ENCODE assay signal across 18 cellular contexts in the genomic region with DNA sequence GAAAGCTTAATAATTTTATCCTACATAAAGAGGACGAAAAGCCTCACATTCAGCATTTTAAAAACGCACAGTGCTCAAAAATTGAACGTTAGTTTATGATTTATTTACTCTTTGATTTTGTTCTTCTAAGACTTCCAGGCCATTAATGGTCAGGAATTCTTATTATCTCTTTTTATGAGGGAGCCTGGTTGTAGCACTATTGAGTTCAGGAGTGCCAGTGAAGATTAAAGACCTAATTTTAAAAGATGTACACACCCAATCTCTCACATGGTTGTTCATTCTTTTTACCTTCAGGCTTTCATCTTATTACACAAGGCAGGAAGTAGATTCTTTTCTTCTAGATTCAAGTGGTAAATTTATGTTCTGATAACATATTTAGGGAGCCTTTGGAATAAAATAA.
A peak's percentile ranks its signal among the peaks of the same experiment; 100 is the strongest.
DNase-seq lines count a peak whose midpoint lies in the region; ATAC-seq and TF ChIP-seq lines count a peak whose summit lies in the region.
"Had no signal": no experiment of that assay in that cellular context is flagged by ENCODE, and none has a peak within 500 bp of the region (broad histone marks: within the 10 kb centered on the region; RNA-seq: fewer than 3 reads in every experiment).

No MANE protein-coding gene starts in this region.

- H3K27me3 ChIP-seq in sigmoid colon = no peaks in the 10 kb centered on the region
- H3K27me3 ChIP-seq: BE2C, SJSA1 had no signal

- H3K27ac ChIP-seq in HEK293 (ENCODE audit: extremely low read depth, low read depth, low read length) = no peak overlapping the region
- H3K27ac ChIP-seq in SK-N-MC = peak overlapping the region; percentile 93
- peak overlapping the region in 3 of 4 donors; percentile 46 to 71 (median 64) for H3K27ac ChIP-seq in sigmoid colon
- H3K27ac ChIP-seq: KMS-11, SJSA1 had no signal

- H3K27me3 Mint-ChIP-seq in chondrocyte (ENCODE audit: low read depth) = no peaks in the 10 kb centered on the region

- no peaks in the 10 kb centered on the region for H3K9me3 ChIP-seq in HEK293 (ENCODE audit: control insufficient read depth, insufficient read depth, low read depth, low read length)
- H3K9me3 ChIP-seq in SK-N-MC (ENCODE audit: low read depth, low read length) = no peaks in the 10 kb centered on the region
- H3K9me3 ChIP-seq in sigmoid colon = no peaks in the 10 kb centered on the region
- H3K9me3 ChIP-seq: BE2C, SJSA1 had no signal

- CTCF ChIA-PET in HEK293 (lab: Yijun Ruan, JAX) = no interaction called here

- H3K36me3 ChIP-seq in HEK293 (ENCODE audit: control insufficient read depth in 2 of 2, insufficient read depth in 1 of 2, low read length in 2 of 2) = no peaks in the 10 kb centered on the region
- H3K36me3 ChIP-seq in SK-N-MC (ENCODE audit: insufficient read depth, low read length) = no peaks in the 10 kb centered on the region
- H3K36me3 ChIP-seq in sigmoid colon = no peaks in the 10 kb centered on the region
- H3K36me3 ChIP-seq: BE2C, SJSA1 had no signal

- no peaks in the 10 kb centered on the region for H3K9me3 Mint-ChIP-seq in chondrocyte (ENCODE audit: low read depth)

- WGBS in sigmoid colon, 2 donors = 34 to 63% methylated on average over 3 of the region's 3 CpGs

- H3K9ac ChIP-seq in SK-N-MC (ENCODE audit: insufficient read length) = no peak overlapping the region
- H3K9ac ChIP-seq: KMS-11 had no signal

- DNase-seq in SK-N-MC (ENCODE audit: low read depth, low spot score) (no peak), chondrocyte (ENCODE audit: low spot score) (no peak), sigmoid colon (no peak), GM19240 (ENCODE audit: insufficient read length, low spot score) (no peak), NCI-H345 treated with DMSO at 0.1 percent for 48 hours (lab: John Stamatoyannopoulos, UW; ENCODE audit: unreplicated experiment) (no peak)
- DNase-seq: BE2C, DMS 273 treated with DMSO at 0.1 percent for 48 hours, NCI-H1694, NCI-H2081, NCI-H2171, NCI-H446 treated with DMSO at 0.1 percent for 48 hours, NCI-H526 treated with DMSO at 0.1 percent for 48 hours had no signal

- ATAC-seq in HG03432 (IDR thresholded peaks at IDR 0.05; ENCODE audit: unreplicated experiment) = no peak
- no peak for ATAC-seq in HG03571 (IDR thresholded peaks at IDR 0.05; ENCODE audit: unreplicated experiment)
- ATAC-seq: Right ventricle myocardium inferior had no signal

- peak in 1 of 4 donors; percentile 19 for TF ChIP-seq EP300 in sigmoid colon (IDR thresholded peaks at IDR 0.05)

- no peak for TF ChIP-seq CTCF in HEK293 (tag by site-specific recombination; IDR thresholded peaks at IDR 0.05)
- no peak for TF ChIP-seq CTCF in chondrocyte (IDR thresholded peaks at IDR 0.05)
- no peak for TF ChIP-seq CTCF in sigmoid colon (IDR thresholded peaks at IDR 0.05)

- no peaks in the 10 kb centered on the region for H3K36me3 Mint-ChIP-seq in chondrocyte (ENCODE audit: low read depth)

- H3K4me3 Mint-ChIP-seq in chondrocyte (ENCODE audit: unreplicated experiment) = no peak overlapping the region

- POLR2A ChIA-PET in HEK293 (lab: Yijun Ruan, JAX) = no interaction called here

- peaks cover 39% of the 10 kb centered on the region for H3K4me1 Mint-ChIP-seq in chondrocyte (ENCODE audit: low read depth)

- peak overlapping the region; percentile 45 for H3K27ac Mint-ChIP-seq in chondrocyte (ENCODE audit: unreplicated experiment)

- TF ChIP-seq POLR2A in sigmoid colon (IDR thresholded peaks at IDR 0.05) = no peak

- intact Hi-C loops in sigmoid colon (cut with DNase I) = loop anchor here (5.0 kb wide), 1 partner anchor 81 kb away; the partner anchor contains the start of gene TPD52L1

- H3K4me3 ChIP-seq in HEK293 (ENCODE audit: low read depth, low read length) (no peak overlapping the region), SK-N-MC (peak overlapping the region; percentile 59), sigmoid colon (no peak overlapping the region)
- H3K4me3 ChIP-seq: SJSA1 had no signal

- H3K4me1 ChIP-seq in HEK293 (ENCODE audit: control insufficient read depth, insufficient read depth, low read length) = peaks cover 6% of the 10 kb centered on the region; the same call in 1 of the 2 replicates
- H3K4me1 ChIP-seq in sigmoid colon = peaks cover 0 to 46% (median 29%) of the 10 kb centered on the region in 4 donors
- H3K4me1 ChIP-seq: BE2C had no signal

TF ChIP-seq in HEK293, 187 proteins besides CTCF, POLR2A, EP300 and RAD21:
- peak; percentile 20; the same call in 1 of the 2 replicates for TF ChIP-seq FEZF1 (tag by site-specific recombination; IDR thresholded peaks at IDR 0.05)
- no peak for TF ChIP-seq ZNF558 (tag by site-specific recombination; IDR thresholded peaks at IDR 0.05)
TF ChIP-seq in HEK293: peak in this region for 1.
